In the genomic region with DNA sequence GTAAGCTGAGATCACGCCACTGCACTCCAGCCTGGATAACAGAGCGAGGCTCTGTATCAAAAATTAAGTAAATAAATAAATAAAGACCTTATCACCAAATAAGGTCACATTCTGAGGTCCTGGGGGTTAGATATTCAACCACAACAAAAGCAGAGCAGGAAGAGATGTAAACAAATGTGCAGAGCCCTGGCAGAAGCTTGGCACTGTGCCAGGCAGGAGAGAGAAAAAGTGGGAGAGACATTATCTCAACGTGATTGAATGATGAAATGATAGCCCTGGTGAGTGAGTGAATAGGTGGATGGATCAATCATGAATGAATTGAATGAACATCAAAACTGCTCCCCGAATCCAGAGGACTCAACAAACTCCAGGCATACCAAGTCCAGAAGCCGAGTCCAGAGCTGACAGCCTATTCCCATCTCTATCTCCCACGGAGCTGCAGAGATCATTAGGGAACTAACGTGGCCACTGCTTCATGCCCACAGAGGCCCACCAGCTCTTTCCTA, we compare ENCODE assay signal across 8 cellular contexts.
DNase-seq lines count a peak whose midpoint lies in the region; ATAC-seq and TF ChIP-seq lines count a peak whose summit lies in the region.

No MANE protein-coding gene starts in this region.

- peaks cover 50% of the 10 kb centered on the region for H3K4me1 Mint-ChIP-seq in MCF 10A (ENCODE audit: insufficient read depth, unreplicated experiment)
- peaks cover 74% of the 10 kb centered on the region for H3K4me1 Mint-ChIP-seq in activated B cell treated with CpG ODN at 0.5 μM for 24 hours

- CTCF ChIA-PET in MCF 10A (lab: Yijun Ruan, JAX): interaction anchor here (1.1 to 1.3 kb wide), 2 partner anchors 11 to 479 kb away, joined by 3 to 6 read pairs; no protein-coding TSS in a partner anchor
- CTCF ChIA-PET in activated B cell treated with CpG ODN at 0.5 μM for 24 hours (lab: Charles Lee): interaction anchor here (0.9 to 4.2 kb wide), 12 partner anchors 9 to 380 kb away, joined by 3 to 31 read pairs (median 4); no protein-coding TSS in a partner anchor

- intact Hi-C loops in breast epithelium (cut with DNase I; ENCODE audit: low total_unique reads): loop anchor here (5.0 to 10.0 kb wide), 2 partner anchors 94 to 373 kb away; no protein-coding TSS in a partner anchor
- intact Hi-C loops in MCF 10A (cut with micrococcal nuclease): no loop called here
- intact Hi-C loops in activated B cell treated with CpG ODN at 0.5 μM for 24 hours (cut with micrococcal nuclease): loop anchor here (1.0 to 5.0 kb wide), 12 partner anchors 9 to 481 kb away; no protein-coding TSS in a partner anchor
- intact Hi-C loops in lower lobe of right lung (cut with DNase I): no loop called here
- intact Hi-C loops in upper lobe of right lung (cut with DNase I): no loop called here

- no peaks in the 10 kb centered on the region for H3K9me3 ChIP-seq in breast epithelium
- no peaks in the 10 kb centered on the region for H3K9me3 ChIP-seq in lower lobe of right lung
- no peaks in the 10 kb centered on the region for H3K9me3 ChIP-seq in upper lobe of right lung

- TF ChIP-seq POLR2A in breast epithelium (IDR thresholded peaks at IDR 0.05): no peak

- TF ChIP-seq CTCF in breast epithelium (IDR thresholded peaks at IDR 0.05) (no peak), MCF 10A (IDR thresholded peaks at IDR 0.05; ENCODE audit: unreplicated experiment) (no peak), activated B cell treated with CpG ODN at 0.5 μM for 24 hours (IDR thresholded peaks at IDR 0.05) (no peak), lower lobe of right lung (IDR thresholded peaks at IDR 0.05) (no peak), upper lobe of right lung (IDR thresholded peaks at IDR 0.05) (no peak)

- H3K36me3 ChIP-seq in breast epithelium (no peaks in the 10 kb centered on the region), lower lobe of right lung (no peaks in the 10 kb centered on the region), upper lobe of right lung (no peaks in the 10 kb centered on the region)

- H3K9me3 Mint-ChIP-seq in MCF 10A (ENCODE audit: unreplicated experiment): no peaks in the 10 kb centered on the region
- H3K9me3 Mint-ChIP-seq in activated B cell treated with CpG ODN at 0.5 μM for 24 hours: no peaks in the 10 kb centered on the region

- H3K27ac Mint-ChIP-seq in MCF 10A (ENCODE audit: low read depth, unreplicated experiment) (no peak overlapping the region), activated B cell treated with CpG ODN at 0.5 μM for 24 hours (peak overlapping the region; percentile 93)

- ATAC-seq in activated B cell treated with CpG ODN at 0.5 μM for 24 hours (ENCODE audit: low read depth) (no peak), lower lobe of right lung (no peak), upper lobe of right lung (no peak), HG03521 (IDR thresholded peaks at IDR 0.05; ENCODE audit: unreplicated experiment) (no peak)

- in situ Hi-C loops in KBM-7 (cut with MboI; ENCODE audit: low pct_unique_long_range_greater_than_20kb, low sequenced_read_pairs): no loop called here

- POLR2A ChIA-PET in MCF 10A (lab: Yijun Ruan, JAX): interaction anchor here (0.7 to 1.6 kb wide), 3 partner anchors 11 to 459 kb away, joined by 3 to 5 read pairs (median 4); no protein-coding TSS in a partner anchor
- POLR2A ChIA-PET in activated B cell treated with CpG ODN at 0.5 μM for 24 hours (lab: Charles Lee): interaction anchor here (0.7 to 7.8 kb wide), 21 partner anchors 11 to 377 kb away, joined by 3 to 214 read pairs (median 9); a partner anchor contains a TSS

- H3K36me3 Mint-ChIP-seq in MCF 10A (ENCODE audit: insufficient read depth, unreplicated experiment) (no peaks in the 10 kb centered on the region), activated B cell treated with CpG ODN at 0.5 μM for 24 hours (ENCODE audit: low read depth) (no peaks in the 10 kb centered on the region)

- H3K27me3 Mint-ChIP-seq in MCF 10A (ENCODE audit: insufficient read depth, unreplicated experiment): no peaks in the 10 kb centered on the region
- no peaks in the 10 kb centered on the region for H3K27me3 Mint-ChIP-seq in activated B cell treated with CpG ODN at 0.5 μM for 24 hours

- H3K4me3 Mint-ChIP-seq in MCF 10A (ENCODE audit: unreplicated experiment): no peak overlapping the region
- H3K4me3 Mint-ChIP-seq in activated B cell treated with CpG ODN at 0.5 μM for 24 hours: peak overlapping the region; percentile 77

- peaks cover 25 to 41% of the 10 kb centered on the region in 2 donors for H3K4me1 ChIP-seq in breast epithelium
- peaks cover 84% of the 10 kb centered on the region for H3K4me1 ChIP-seq in lower lobe of right lung
- peaks cover 68% of the 10 kb centered on the region for H3K4me1 ChIP-seq in upper lobe of right lung

- H3K27me3 ChIP-seq in breast epithelium (no peaks in the 10 kb centered on the region), lower lobe of right lung (ENCODE audit: low read depth) (no peaks in the 10 kb centered on the region), upper lobe of right lung (no peaks in the 10 kb centered on the region)

- BruUV-seq in MCF 10A (replicated peaks; lab: Mats Ljungman, UMichigan): no TSS peak

- DNase-seq in breast epithelium (ENCODE audit: low spot score in 2 of 2) (no peak), MCF 10A (ENCODE audit: unreplicated experiment) (no peak), activated B cell treated with CpG ODN at 0.5 μM for 24 hours (no peak), lower lobe of right lung (no peak), upper lobe of right lung (no peak), NCI-H1048 (lab: John Stamatoyannopoulos, UW) (no peak), KBM-7 (no peak)

- peak overlapping the region; percentile 97 to 98 for H3K27ac ChIP-seq in breast epithelium
- H3K27ac ChIP-seq in lower lobe of right lung: peak overlapping the region; percentile 93
- H3K27ac ChIP-seq in upper lobe of right lung: peak overlapping the region; percentile 95

- no peak overlapping the region for H3K4me3 ChIP-seq in breast epithelium
- no peak overlapping the region for H3K4me3 ChIP-seq in lower lobe of right lung
- H3K4me3 ChIP-seq in upper lobe of right lung: no peak overlapping the region

Comparison
In these comparisons a context has a peak if more than half of its experiments do, and no peak if none do; other contexts are left out.
1. intact Hi-C loops: an anchor here in breast epithelium (5.0 to 10.0 kb wide) and activated B cell treated with CpG ODN at 0.5 μM for 24 hours (1.0 to 5.0 kb wide); none called in MCF 10A, lower lobe of right lung and upper lobe of right lung.